23 cellular contexts compared by ENCODE assay signal in genomic region chr4:56055027-56055976, GRCh38.
DNase-seq lines count a peak whose midpoint lies in the region; ATAC-seq and TF ChIP-seq lines count a peak whose summit lies in the region.
"Had no signal": no experiment of that assay in that cellular context is flagged by ENCODE, and none has a peak within 500 bp of the region (broad histone marks: within the 10 kb centered on the region; RNA-seq: fewer than 3 reads in every experiment).

No MANE protein-coding gene starts in this region.

- POLR2A ChIA-PET in Caco-2 (lab: Charles Lee) = no interaction called here

- no peak overlapping the region for H3K9ac ChIP-seq in neuronal stem cell (ENCODE audit: low read depth, low read length, poor library complexity)
- H3K9ac ChIP-seq: GM23248 had no signal

- H3K27ac Mint-ChIP-seq in Caco-2 (ENCODE audit: unreplicated experiment) = no peak overlapping the region
- H3K27ac Mint-ChIP-seq: activated CD8-positive, alpha-beta T cell treated with anti-CD3 and anti-CD28 coated beads for 36 hours; immature natural killer cell; T-helper 1 cell treated with Interleukin-12 subunit alpha and Interleukin-12 subunit beta and Interleukin-4 antibody, amounts not matched to agents 30 μg/mL and 1 μg/mL, for 36 hours had no signal

- no TSS peak for BruUV-seq in Caco-2 (replicated peaks; lab: Mats Ljungman, UMichigan)

- no peak overlapping the region for H3K4ac ChIP-seq in neuronal stem cell (ENCODE audit: low read length)

- TF ChIP-seq CTCF in Caco-2 (IDR thresholded peaks at IDR 0.05; ENCODE audit: insufficient read depth in 1 of 2, low read depth in 1 of 2, low read length in 1 of 2, severe bottlenecking in 1 of 2, unreplicated experiment in 1 of 2) (no peak), upper lobe of right lung (IDR thresholded peaks at IDR 0.05) (no peak)

- H2BK12ac ChIP-seq in neuronal stem cell (ENCODE audit: low read length) = no peak overlapping the region

- CTCF ChIA-PET in Caco-2 (lab: Charles Lee) = interaction anchor here (0.8 kb wide), 1 partner anchor 107 kb away, joined by 3 read pairs; the partner anchor contains the start of gene CEP135

- no peak overlapping the region for H4K8ac ChIP-seq in neuronal stem cell (ENCODE audit: low read depth, low read length)

- no peak overlapping the region for H2BK120ac ChIP-seq in neuronal stem cell (ENCODE audit: low read depth, low read length)

- no peaks in the 10 kb centered on the region for H3K9me3 ChIP-seq in Caco-2
- peaks cover 0 to 8% of the 10 kb centered on the region in 2 donors for H3K9me3 ChIP-seq in neuronal stem cell (replicated peaks in 1 of 2; ENCODE audit: control insufficient read depth in 2 of 2, insufficient read depth in 1 of 2, low read depth in 1 of 2, low read length in 2 of 2)
- no peaks in the 10 kb centered on the region for H3K9me3 ChIP-seq in upper lobe of right lung
- H3K9me3 ChIP-seq: lower lobe of right lung, psoas muscle, SJSA1 had no signal

- H2AFZ ChIP-seq in neuronal stem cell (ENCODE audit: low read length) = no peak overlapping the region
- H2AFZ ChIP-seq: GM23248 had no signal

- no peak overlapping the region for H3K14ac ChIP-seq in neuronal stem cell (ENCODE audit: low read length)

- H3K9me3 Mint-ChIP-seq in Caco-2 (ENCODE audit: unreplicated experiment) = no peaks in the 10 kb centered on the region
- H3K9me3 Mint-ChIP-seq: activated CD8-positive, alpha-beta T cell treated with anti-CD3 and anti-CD28 coated beads for 36 hours; immature natural killer cell; T-helper 1 cell treated with Interleukin-12 subunit alpha and Interleukin-12 subunit beta and Interleukin-4 antibody, amounts not matched to agents 30 μg/mL and 1 μg/mL, for 36 hours had no signal

- intact Hi-C loops in Caco-2 (cut with micrococcal nuclease; ENCODE audit: unreplicated experiment) = no loop called here
- intact Hi-C loops in upper lobe of right lung (cut with DNase I) = no loop called here

- ATAC-seq in upper lobe of right lung = no peak
- ATAC-seq: activated CD8-positive, alpha-beta T cell treated with anti-CD3 and anti-CD28 coated beads for 36 hours; lower lobe of right lung; Panc1; psoas muscle had no signal

- no peak overlapping the region for H3K18ac ChIP-seq in neuronal stem cell (ENCODE audit: low read length)

- peak overlapping the region; percentile 33 for H3K4me3 Mint-ChIP-seq in Caco-2 (ENCODE audit: unreplicated experiment)
- H3K4me3 Mint-ChIP-seq: activated CD8-positive, alpha-beta T cell treated with anti-CD3 and anti-CD28 coated beads for 36 hours; immature natural killer cell; naive B cell; T-helper 1 cell treated with Interleukin-12 subunit alpha and Interleukin-12 subunit beta and Interleukin-4 antibody, amounts not matched to agents 30 μg/mL and 1 μg/mL, for 36 hours had no signal

- no peak overlapping the region for H3K4me2 ChIP-seq in neuronal stem cell (ENCODE audit: insufficient read depth, low read length, poor library complexity, severe bottlenecking)

- H3K36me3 ChIP-seq in Caco-2 (ENCODE audit: control insufficient read depth, insufficient read depth, low read length) (no peaks in the 10 kb centered on the region), neuronal stem cell (replicated peaks in 1 of 2; ENCODE audit: control insufficient read depth in 2 of 2, insufficient read depth in 2 of 2, low read length in 2 of 2) (peaks cover 0 to 17% of the 10 kb centered on the region in 2 donors), upper lobe of right lung (no peaks in the 10 kb centered on the region)
- H3K36me3 ChIP-seq: lower lobe of right lung, SJSA1 had no signal

- H3K36me3 Mint-ChIP-seq in Caco-2 (ENCODE audit: insufficient read depth, unreplicated experiment) = no peaks in the 10 kb centered on the region
- H3K36me3 Mint-ChIP-seq: naive B cell had no signal

- H3K4me1 ChIP-seq in Caco-2 = peaks cover 11% of the 10 kb centered on the region
- H3K4me1 ChIP-seq in neuronal stem cell (ENCODE audit: control insufficient read depth in 2 of 2, insufficient read depth in 1 of 2, low read depth in 1 of 2, low read length in 2 of 2) = peaks cover 10 to 19% of the 10 kb centered on the region in 2 donors
- no peaks in the 10 kb centered on the region for H3K4me1 ChIP-seq in upper lobe of right lung
- H3K4me1 ChIP-seq: lower lobe of right lung, psoas muscle, SJSA1 had no signal

- WGBS in neuronal stem cell (ENCODE audit: extremely low coverage in 2 of 2, insufficient read length in 2 of 2, insufficient replicate concordance in 1 of 2), 2 donors = no CpG with 5 or more reads among the region's 8 CpGs

- no peaks in the 10 kb centered on the region for H3K79me1 ChIP-seq in neuronal stem cell (ENCODE audit: low read depth, low read length)

- no peak for DNase-seq in Caco-2
- peak; percentile 39 for DNase-seq in NCI-H146 (lab: John Stamatoyannopoulos, UW)
- peak; percentile 22 to 28 for DNase-seq in erythroblast (lab: John Stamatoyannopoulos, UW)
- peak; percentile 24 for DNase-seq in neuronal stem cell (ENCODE audit: low spot score)
- DNase-seq in activated naive CD4-positive, alpha-beta T cell treated with anti-CD3 and anti-CD28 coated beads, Interleukin-2, amount 50 U/mL, for 16 hours = no peak
- DNase-seq in DMS53 treated with DMSO at 0.1 percent for 48 hours (lab: John Stamatoyannopoulos, UW; ENCODE audit: unreplicated experiment) = no peak
- DNase-seq in upper lobe of right lung = no peak
- DNase-seq: activated CD8-positive, alpha-beta T cell treated with anti-CD3 and anti-CD28 coated beads for 36 hours; activated naive CD4-positive, alpha-beta T cell treated with Interleukin-2 at 50 U/mL for 16 hours; activated T-cell treated with anti-CD3 and anti-CD28 coated beads, Interleukin-2, amount 50 U/mL, for 1 hour; cerebellar nuclear complex; effector CD8-positive, alpha-beta T cell; GM23248; head of caudate nucleus; immature natural killer cell; lower lobe of right lung; naive B cell; NCI-H2081; psoas muscle; stimulated activated CD8-positive, alpha-beta memory T cell treated with anti-CD3 and anti-CD28 coated beads, Interleukin-4, amount 100 ng/mL, for 48 hours had no signal

- no peak overlapping the region for H3K23ac ChIP-seq in neuronal stem cell (ENCODE audit: low read depth, low read length, poor library complexity)

- no peak overlapping the region for H2AK5ac ChIP-seq in neuronal stem cell (ENCODE audit: low read depth, low read length)

- no peak overlapping the region for H4K91ac ChIP-seq in neuronal stem cell (ENCODE audit: low read depth, low read length, poor library complexity)

- no peak overlapping the region for H3K4me3 ChIP-seq in Caco-2 (ENCODE audit: low read depth, low read length)
- H3K4me3 ChIP-seq in neuronal stem cell (ENCODE audit: low read length in 2 of 2) = no peak overlapping the region
- H3K4me3 ChIP-seq in upper lobe of right lung = no peak overlapping the region
- H3K4me3 ChIP-seq: GM23248, lower lobe of right lung, psoas muscle, SJSA1 had no signal

- no peak overlapping the region for H2BK5ac ChIP-seq in neuronal stem cell (ENCODE audit: low read length)

- no peaks in the 10 kb centered on the region for H3K27me3 Mint-ChIP-seq in Caco-2 (ENCODE audit: insufficient read depth, unreplicated experiment)

- no peaks in the 10 kb centered on the region for H3K27me3 ChIP-seq in Caco-2 (replicated peaks; ENCODE audit: control insufficient read depth, insufficient read depth, low read length)
- H3K27me3 ChIP-seq in neuronal stem cell (ENCODE audit: control insufficient read depth in 3 of 3, insufficient read depth in 3 of 3, low read depth in 1 of 3, low read length in 3 of 3) = no peaks in the 10 kb centered on the region
- H3K27me3 ChIP-seq in upper lobe of right lung = peaks cover 34% of the 10 kb centered on the region

- H3K27ac ChIP-seq in neuronal stem cell (replicated peaks; ENCODE audit: low read length) (no peak overlapping the region), upper lobe of right lung (no peak overlapping the region)
- H3K27ac ChIP-seq: GM23248, lower lobe of right lung, psoas muscle, SJSA1 had no signal

- no peak overlapping the region for H2BK15ac ChIP-seq in neuronal stem cell (ENCODE audit: low read length)

- peaks cover 16% of the 10 kb centered on the region for H3K4me1 Mint-ChIP-seq in Caco-2 (ENCODE audit: low read depth, unreplicated experiment)

- no peak for TF ChIP-seq POLR2A in erythroblast (IDR thresholded peaks at IDR 0.05; ENCODE audit: low read length)

Comparison
In these comparisons a context has a peak if more than half of its experiments do, and no peak if none do; other contexts are left out.
1. DNase-seq: peak in NCI-H146 (single experiment), erythroblast (2 of 2) and neuronal stem cell (single experiment); none in Caco-2 (0 of 2), activated naive CD4-positive, alpha-beta T cell treated with anti-CD3 and anti-CD28 coated beads, Interleukin-2, amount 50 U/mL, for 16 hours (single experiment), DMS53 treated with DMSO at 0.1 percent for 48 hours (single experiment) and upper lobe of right lung (single experiment).